In the genomic region with DNA sequence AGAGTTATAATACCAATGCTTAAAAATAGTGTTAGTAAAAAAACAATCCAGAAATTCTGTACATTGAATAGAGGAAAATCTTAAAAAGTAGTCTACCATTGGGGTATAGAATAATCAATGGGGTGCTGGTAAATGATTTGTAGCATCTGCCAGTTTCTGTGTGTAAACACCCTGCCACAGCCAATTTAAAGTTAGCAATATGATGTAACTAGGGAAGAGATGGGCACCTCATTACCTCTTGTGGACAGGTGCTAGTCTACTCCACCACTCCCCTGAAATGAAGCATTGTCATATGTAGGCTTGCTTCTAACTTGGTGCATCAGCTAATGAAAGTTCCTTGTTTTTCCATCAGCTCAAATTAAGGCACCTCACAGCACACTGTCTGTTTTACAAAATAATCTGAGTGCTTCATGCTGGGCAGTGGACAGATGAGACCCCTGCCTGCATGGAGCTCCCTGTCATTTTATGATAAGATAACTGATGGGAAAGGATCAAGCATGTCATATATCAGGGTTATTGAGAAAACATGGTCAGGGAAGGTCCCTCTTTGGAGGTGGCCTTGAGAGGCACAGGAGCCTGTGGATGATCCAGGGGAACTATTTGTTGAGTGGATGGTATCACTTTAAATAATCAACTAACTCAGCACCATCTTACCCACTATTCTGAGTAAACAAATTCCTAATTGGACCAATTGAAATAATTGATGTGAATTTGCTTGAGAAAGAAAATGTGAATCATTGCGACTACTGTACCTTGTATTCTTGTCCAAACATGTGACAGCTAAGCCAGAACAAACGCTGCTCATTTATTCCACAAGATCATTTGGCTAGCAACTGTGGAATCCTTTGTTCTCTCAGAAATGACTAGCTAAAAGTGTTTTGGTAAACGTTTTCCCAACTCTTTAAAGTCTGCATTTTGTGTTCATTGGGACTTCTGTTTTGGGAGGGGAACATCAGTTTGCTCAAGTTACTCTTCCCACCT, we compare ENCODE assay signal across 16 cellular contexts.
A peak's percentile ranks its signal among the peaks of the same experiment; 100 is the strongest.
DNase-seq lines count a peak whose midpoint lies in the region; ATAC-seq and TF ChIP-seq lines count a peak whose summit lies in the region.
"Had no signal": no experiment of that assay in that cellular context is flagged by ENCODE, and none has a peak within 500 bp of the region (broad histone marks: within the 10 kb centered on the region; RNA-seq: fewer than 3 reads in every experiment).

No MANE protein-coding gene starts in this region.

- TF ChIP-seq CTCF in RWPE2 (IDR thresholded peaks at IDR 0.05; ENCODE audit: poor library complexity, severe bottlenecking) (no peak), fibroblast of mammary gland (conservative IDR thresholded peaks at IDR 0.05; ENCODE audit: control insufficient read depth, insufficient read depth, low read depth, low read length) (no peak)

- H3K27me3 ChIP-seq in RWPE2 (ENCODE audit: insufficient read depth, poor library complexity, severe bottlenecking), result no peaks in the 10 kb centered on the region
- H3K27me3 ChIP-seq: BLaER1 treated with 17β-estradiol and CSF1 and Interleukin-3, amounts not matched to agents 10 nM and 100 nM had no signal

- H3K4me1 ChIP-seq in RWPE2 (ENCODE audit: insufficient read depth, poor library complexity, severe bottlenecking), result peaks cover 3% of the 10 kb centered on the region
- H3K4me1 ChIP-seq: BLaER1 treated with 17β-estradiol and CSF1 and Interleukin-3, amounts not matched to agents 10 nM and 100 nM had no signal

- H3K9me3 ChIP-seq in RWPE2 (ENCODE audit: severe bottlenecking), result no peaks in the 10 kb centered on the region
- H3K9me3 ChIP-seq: BLaER1 treated with 17β-estradiol and CSF1 and Interleukin-3, amounts not matched to agents 10 nM and 100 nM had no signal

- peak; percentile 17 for DNase-seq in NCI-H1417 treated with DMSO at 0.1 percent for 48 hours (lab: John Stamatoyannopoulos, UW)
- no peak for DNase-seq in RWPE2 (ENCODE audit: low spot score)
- DNase-seq in fibroblast of mammary gland (ENCODE audit: low read depth), result peak; percentile 8
- no peak for DNase-seq in stimulated activated naive CD4-positive, alpha-beta T cell treated with Interleukin-2 at 50 U/mL for 16 hours (lab: John Stamatoyannopoulos, UW)
- DNase-seq in islet precursor cell, result no peak
- no peak for DNase-seq in NCI-H82 treated with DMSO at 0.1 percent for 48 hours (lab: John Stamatoyannopoulos, UW; ENCODE audit: unreplicated experiment)
- DNase-seq: activated naive CD4-positive, alpha-beta T cell; effector CD4-positive, alpha-beta T cell; MM.1S; naive thymus-derived CD8-positive, alpha-beta T cell; SHP77 treated with DMSO at 0.1 percent for 48 hours; T-helper 2 cell had no signal

- H3K36me3 ChIP-seq in RWPE2 (ENCODE audit: low read depth), result peaks cover 89% of the 10 kb centered on the region

- ATAC-seq in RWPE2 (ENCODE audit: low read depth) (peak; percentile 55), HG03139 (IDR thresholded peaks at IDR 0.05; ENCODE audit: unreplicated experiment) (no peak)
- ATAC-seq: activated CD4-positive, CD25-positive, alpha-beta regulatory T cell treated with anti-CD3 and anti-CD28 coated beads, Interleukin-2, amount 50 U/mL, for 24 hours; naive thymus-derived CD8-positive, alpha-beta T cell had no signal

- H3K4me3 ChIP-seq in RWPE2 (ENCODE audit: severe bottlenecking), result no peak overlapping the region
- no peak overlapping the region for H3K4me3 ChIP-seq in fibroblast of mammary gland (ENCODE audit: control insufficient read depth, low read depth, low read length)
- no peak overlapping the region for H3K4me3 ChIP-seq in skin epidermis
- H3K4me3 ChIP-seq: BLaER1 treated with 17β-estradiol and CSF1 and Interleukin-3, amounts not matched to agents 10 nM and 100 nM had no signal

- no peak overlapping the region for H3K27ac ChIP-seq in RWPE2 (ENCODE audit: poor library complexity, severe bottlenecking)
- peak overlapping the region in 11 of 21 experiments; percentile 10 to 59 (median 26) for H3K27ac ChIP-seq in skin epidermis
- H3K27ac ChIP-seq: BLaER1 treated with 17β-estradiol and CSF1 and Interleukin-3, amounts not matched to agents 10 nM and 100 nM had no signal

Comparison
In these comparisons a context has a peak if more than half of its experiments do, and no peak if none do; other contexts are left out.
1. DNase-seq: peak in NCI-H1417 treated with DMSO at 0.1 percent for 48 hours (single experiment) and fibroblast of mammary gland (single experiment); none in RWPE2 (single experiment), stimulated activated naive CD4-positive, alpha-beta T cell treated with Interleukin-2 at 50 U/mL for 16 hours (single experiment), islet precursor cell (single experiment) and NCI-H82 treated with DMSO at 0.1 percent for 48 hours (single experiment).